Comparison of ENCODE assay signal across 18 cellular contexts in genomic region chr10:71751515-71752224, GRCh38. TPM values are rescaled to one million over a fixed set of nuclear protein-coding genes. Genes with fewer than 3 reads are reported as not detected.
DNase-seq lines count a peak whose midpoint lies in the region; ATAC-seq and TF ChIP-seq lines count a peak whose summit lies in the region.
"Had no signal": no experiment of that assay in that cellular context is flagged by ENCODE, and none has a peak within 500 bp of the region (broad histone marks: within the 10 kb centered on the region; RNA-seq: fewer than 3 reads in every experiment).

No MANE protein-coding gene starts in this region.

- peaks cover 36 to 95% (median 64%) of the 10 kb centered on the region in 3 donors for H3K4me1 ChIP-seq in esophagus squamous epithelium

- H3K27ac ChIP-seq in esophagus squamous epithelium: peak overlapping the region in 3 of 4 donors; percentile 31 to 80 (median 35)

- H3K36me3 ChIP-seq in esophagus squamous epithelium: peaks cover 14 to 60% (median 36%) of the 10 kb centered on the region in 3 donors

- 89 to 94% methylated on average over 9 to 10 of the region's 14 CpGs for WGBS in esophagus squamous epithelium, 2 donors

- peaks cover 74% of the 10 kb centered on the region for H3K36me3 Mint-ChIP-seq in activated CD4-positive, alpha-beta T cell treated with anti-CD3 and anti-CD28 coated beads, Interleukin-2, amount 10 ng/mL, durations not matched to agents 24 days and 14 days (ENCODE audit: low read depth)
- H3K36me3 Mint-ChIP-seq in T-helper 17 cell (ENCODE audit: low read depth): peaks cover 5% of the 10 kb centered on the region
- peaks cover 12% of the 10 kb centered on the region for H3K36me3 Mint-ChIP-seq in stimulated activated memory B cell treated with anti-CD40 and anti-IgM and Interleukin-4, amounts not matched to agents 10 μg/mL and 1 μg/mL and 100 μg/mL, for 72 hours

- TF ChIP-seq POLR2A in esophagus squamous epithelium (IDR thresholded peaks at IDR 0.05): no peak

- H3K27me3 ChIP-seq in esophagus squamous epithelium: no peaks in the 10 kb centered on the region

- H3K27ac Mint-ChIP-seq in activated CD4-positive, alpha-beta T cell treated with anti-CD3 and anti-CD28 coated beads, Interleukin-2, amount 10 ng/mL, durations not matched to agents 24 days and 14 days: peak overlapping the region; percentile 89
- peak overlapping the region; percentile 94 for H3K27ac Mint-ChIP-seq in T-helper 17 cell
- peak overlapping the region; percentile 84 for H3K27ac Mint-ChIP-seq in stimulated activated memory B cell treated with anti-CD40 and anti-IgM and Interleukin-4, amounts not matched to agents 10 μg/mL and 1 μg/mL and 100 μg/mL, for 72 hours

- H3K9me3 Mint-ChIP-seq in activated CD4-positive, alpha-beta T cell treated with anti-CD3 and anti-CD28 coated beads, Interleukin-2, amount 10 ng/mL, durations not matched to agents 24 days and 14 days: no peaks in the 10 kb centered on the region
- no peaks in the 10 kb centered on the region for H3K9me3 Mint-ChIP-seq in stimulated activated memory B cell treated with anti-CD40 and anti-IgM and Interleukin-4, amounts not matched to agents 10 μg/mL and 1 μg/mL and 100 μg/mL, for 72 hours

- H3K4me1 Mint-ChIP-seq in activated CD4-positive, alpha-beta T cell treated with anti-CD3 and anti-CD28 coated beads, Interleukin-2, amount 10 ng/mL, durations not matched to agents 24 days and 14 days: peaks cover 84% of the 10 kb centered on the region
- peaks cover 80% of the 10 kb centered on the region for H3K4me1 Mint-ChIP-seq in T-helper 17 cell
- peaks cover 83% of the 10 kb centered on the region for H3K4me1 Mint-ChIP-seq in stimulated activated memory B cell treated with anti-CD40 and anti-IgM and Interleukin-4, amounts not matched to agents 10 μg/mL and 1 μg/mL and 100 μg/mL, for 72 hours

- peak overlapping the region; percentile 33 for H3K4me3 Mint-ChIP-seq in activated CD4-positive, alpha-beta T cell treated with anti-CD3 and anti-CD28 coated beads, Interleukin-2, amount 10 ng/mL, durations not matched to agents 24 days and 14 days
- peak overlapping the region; percentile 79 for H3K4me3 Mint-ChIP-seq in T-helper 17 cell
- no peak overlapping the region for H3K4me3 Mint-ChIP-seq in stimulated activated memory B cell treated with anti-CD40 and anti-IgM and Interleukin-4, amounts not matched to agents 10 μg/mL and 1 μg/mL and 100 μg/mL, for 72 hours

- DNase-seq in activated CD4-positive, alpha-beta T cell treated with anti-CD3 and anti-CD28 coated beads, Interleukin-2, amount 10 ng/mL, durations not matched to agents 24 days and 14 days: no peak
- DNase-seq in activated CD4-positive, alpha-beta T cell treated with anti-CD3 and anti-CD28 coated beads, Interleukin-2, amount 50 U/mL, for 48 hours: no peak
- DNase-seq in T-helper 17 cell: no peak
- no peak for DNase-seq in esophagus squamous epithelium (lab: John Stamatoyannopoulos, UW)
- DNase-seq in T-helper 9 cell: no peak
- no peak for DNase-seq in Kasumi-1 (lab: John Stamatoyannopoulos, UW)
- DNase-seq: activated effector memory CD4-positive, alpha-beta T cell treated with Interleukin-2 at 50 U/mL for 16 hours; Calu3; foreskin melanocyte; NCI-H187 treated with DMSO at 0.1 percent for 48 hours; PC-3; retina; stimulated activated CD4-positive, alpha-beta T cell treated with anti-CD3 and anti-CD28 coated beads, Interleukin-2, amount 100 ng/mL, for 48 hours had no signal

- intact Hi-C loops in activated CD4-positive, alpha-beta T cell treated with anti-CD3 and anti-CD28 coated beads, Interleukin-2, amount 10 ng/mL, durations not matched to agents 24 days and 14 days (cut with micrococcal nuclease): no loop called here
- intact Hi-C loops in esophagus squamous epithelium (cut with DNase I): no loop called here

- ATAC-seq in T-helper 17 cell (no peak), HG02885 (IDR thresholded peaks at IDR 0.05; ENCODE audit: poor library complexity, unreplicated experiment) (no peak)
- ATAC-seq in stimulated activated memory B cell treated with anti-CD40 and anti-IgM and Interleukin-4, amounts not matched to agents 10 μg/mL and 1 μg/mL and 100 μg/mL, for 72 hours: no peak
- ATAC-seq: activated CD4-positive, CD25-positive, alpha-beta regulatory T cell treated with anti-CD3 and anti-CD28 coated beads, Interleukin-2, amount 50 U/mL, for 24 hours; HCT116; PC-3 had no signal

- TF ChIP-seq CTCF in esophagus squamous epithelium (IDR thresholded peaks at IDR 0.05): no peak

- H3K27me3 Mint-ChIP-seq in activated CD4-positive, alpha-beta T cell treated with anti-CD3 and anti-CD28 coated beads, Interleukin-2, amount 10 ng/mL, durations not matched to agents 24 days and 14 days: no peaks in the 10 kb centered on the region
- H3K27me3 Mint-ChIP-seq in T-helper 17 cell: no peaks in the 10 kb centered on the region
- H3K27me3 Mint-ChIP-seq in stimulated activated memory B cell treated with anti-CD40 and anti-IgM and Interleukin-4, amounts not matched to agents 10 μg/mL and 1 μg/mL and 100 μg/mL, for 72 hours: no peaks in the 10 kb centered on the region

- no peak overlapping the region for H3K4me3 ChIP-seq in esophagus squamous epithelium

- H3K9me3 ChIP-seq in T-helper 17 cell (ENCODE audit: control insufficient read depth, low read length, poor library complexity, severe bottlenecking) (no peaks in the 10 kb centered on the region), esophagus squamous epithelium (no peaks in the 10 kb centered on the region)

RNA-seq across cellular contexts. Expression of gene VSIR, which starts 21.6 kb away (rescaled TPM):
- 125 and 131 TPM in 2 replicates for total RNA-seq in activated CD4-positive, alpha-beta T cell treated with anti-CD3 and anti-CD28 coated beads, Interleukin-2, amount 10 ng/mL, durations not matched to agents 24 days and 14 days
- total RNA-seq in T-helper 17 cell (100 to 1,000 TPM; 119 to 124 TPM), esophagus squamous epithelium (10 to 100 TPM; 34.1 to 51.7 (median 44.8) TPM)

RNA-seq across cellular contexts. Expression of gene C10orf105, which starts 32.1 kb away (rescaled TPM):
- total RNA-seq in activated CD4-positive, alpha-beta T cell treated with anti-CD3 and anti-CD28 coated beads, Interleukin-2, amount 10 ng/mL, durations not matched to agents 24 days and 14 days: 0.26 and 0.33 TPM in 2 replicates
- total RNA-seq in T-helper 17 cell (under 1 TPM; 0.31 to 0.37 TPM), esophagus squamous epithelium (under 1 TPM in 2 of 4 donors, not detected in 2; under 0.01 to 0.15 TPM)
- total RNA-seq: bronchial epithelial cell, Calu3, PC-3 had no signal
